ENCODE assay signal across 8 cellular contexts in genomic region chr2:238202326-238203103, GRCh38. TPM values are rescaled to one million over a fixed set of nuclear protein-coding genes. Genes with fewer than 3 reads are reported as not detected.
DNase-seq lines count a peak whose midpoint lies in the region; ATAC-seq and TF ChIP-seq lines count a peak whose summit lies in the region.

No MANE protein-coding gene starts in this region.

- H3K4me1 ChIP-seq in cardiac muscle cell (ENCODE audit: low read depth), result peaks cover 8% of the 10 kb centered on the region
- H3K4me1 ChIP-seq in OCI-LY3 (ENCODE audit: low read length), result peaks cover 18% of the 10 kb centered on the region

- peaks cover 47% of the 10 kb centered on the region for H3K4me1 Mint-ChIP-seq in chondrocyte (ENCODE audit: low read depth)
- peaks cover 24% of the 10 kb centered on the region for H3K4me1 Mint-ChIP-seq in mesothelial cell of epicardium

- H3K27me3 ChIP-seq in cardiac muscle cell, result peaks cover 1% of the 10 kb centered on the region
- no peaks in the 10 kb centered on the region for H3K27me3 ChIP-seq in OCI-LY3 (ENCODE audit: low read depth, low read length)

- no peak for ATAC-seq in left ventricle myocardium superior

- peak overlapping the region; percentile 85 for H3K9ac ChIP-seq in OCI-LY3 (ENCODE audit: low read length)

- H3K36me3 ChIP-seq in cardiac muscle cell (no peaks in the 10 kb centered on the region), OCI-LY3 (replicated peaks; ENCODE audit: low read depth, low read length) (no peaks in the 10 kb centered on the region)

- peaks cover 30% of the 10 kb centered on the region for H4K20me1 ChIP-seq in OCI-LY3 (ENCODE audit: insufficient read depth, low read length)

- H3K4me3 ChIP-seq in cardiac muscle cell (peak overlapping the region; percentile 99), OCI-LY3 (ENCODE audit: low read length) (peak overlapping the region; percentile 97)

- H3K27ac ChIP-seq in cardiac muscle cell, result peak overlapping the region; percentile 97
- peak overlapping the region; percentile 40; the same call in 1 of the 2 replicates for H3K27ac ChIP-seq in OCI-LY3 (ENCODE audit: low read length)

- intact Hi-C loops in left ventricle myocardium superior (cut with micrococcal nuclease), result no loop called here

- H3K27ac Mint-ChIP-seq in chondrocyte (ENCODE audit: unreplicated experiment) (peak overlapping the region; percentile 91), mesothelial cell of epicardium (peak overlapping the region; percentile 87)

- H3K9me3 ChIP-seq in cardiac muscle cell (ENCODE audit: low read depth), result no peaks in the 10 kb centered on the region
- no peaks in the 10 kb centered on the region for H3K9me3 ChIP-seq in OCI-LY3 (ENCODE audit: insufficient read depth, low read length)

- DNase-seq in cardiac muscle cell (ENCODE audit: low read depth in 1 of 2, low spot score in 1 of 2) (peak; percentile 6 to 27), left ventricle myocardium superior (no peak), chondrocyte (ENCODE audit: low spot score) (no peak), mesothelial cell of epicardium (ENCODE audit: low spot score in 2 of 2, unreplicated experiment in 2 of 2) (no peak), SW 1271 (lab: John Stamatoyannopoulos, UW) (no peak), NCI-H2227 treated with DMSO at 0.1 percent for 48 hours (lab: John Stamatoyannopoulos, UW) (no peak), NCI-H446 (lab: John Stamatoyannopoulos, UW) (no peak)

- no peak overlapping the region for H2AFZ ChIP-seq in OCI-LY3 (ENCODE audit: low read depth, low read length)

- H3K79me2 ChIP-seq in OCI-LY3 (ENCODE audit: low read length), result peaks cover 63% of the 10 kb centered on the region

- TF ChIP-seq CTCF in cardiac muscle cell (IDR thresholded peaks at IDR 0.05; ENCODE audit: low read depth, low read length) (no peak), OCI-LY3 (IDR thresholded peaks at IDR 0.05; ENCODE audit: low read depth, low read length) (no peak), chondrocyte (IDR thresholded peaks at IDR 0.05) (no peak), mesothelial cell of epicardium (IDR thresholded peaks at IDR 0.05; ENCODE audit: unreplicated experiment) (no peak)

- no peaks in the 10 kb centered on the region for H3K27me3 Mint-ChIP-seq in chondrocyte (ENCODE audit: low read depth)
- H3K27me3 Mint-ChIP-seq in mesothelial cell of epicardium (ENCODE audit: low read depth), result no peaks in the 10 kb centered on the region

- H3K36me3 Mint-ChIP-seq in chondrocyte (ENCODE audit: low read depth) (no peaks in the 10 kb centered on the region), mesothelial cell of epicardium (no peaks in the 10 kb centered on the region)

- H3K9me3 Mint-ChIP-seq in chondrocyte (ENCODE audit: low read depth), result no peaks in the 10 kb centered on the region
- H3K9me3 Mint-ChIP-seq in mesothelial cell of epicardium, result peaks cover 5% of the 10 kb centered on the region

- H3K4me2 ChIP-seq in OCI-LY3 (ENCODE audit: low read length), result peak overlapping the region; percentile 99

- H3K4me3 Mint-ChIP-seq in chondrocyte (ENCODE audit: unreplicated experiment) (peak overlapping the region; percentile 90), mesothelial cell of epicardium (peak overlapping the region; percentile 83)

RNA-seq across cellular contexts. Expression of gene ILKAP, which starts 1.0 kb away (rescaled TPM):
- 25.7 and 28.2 TPM in 2 replicates for total RNA-seq in cardiac muscle cell
- 61.0 and 81.9 TPM in 2 replicates for polyA plus RNA-seq in cardiac muscle cell
- total RNA-seq in left ventricle myocardium superior, result 26.7 TPM
- total RNA-seq in chondrocyte, result 24.9 to 36.7 TPM (median 29.7 TPM) in 3 replicates
- total RNA-seq in mesothelial cell of epicardium, result 48.6 to 54.0 TPM (median 50.8 TPM) in 3 replicates

RNA-seq across cellular contexts. Expression of gene HES6, which starts 37.3 kb away (rescaled TPM):
- total RNA-seq in cardiac muscle cell (8.8 and 11.9 TPM in 2 replicates), left ventricle myocardium superior (2.7 TPM), chondrocyte (16.2 to 33.3 TPM (median 16.5 TPM) in 3 replicates), mesothelial cell of epicardium (4.2 to 5.1 TPM (median 4.3 TPM) in 3 replicates)
- polyA plus RNA-seq in cardiac muscle cell, result 6.6 and 11.2 TPM in 2 replicates

RNA-seq across cellular contexts. Expression of gene ERFE, which starts 43.7 kb away (rescaled TPM):
- 1.5 TPM in 1 of 2 replicates, not detected in the other for total RNA-seq in cardiac muscle cell
- 0.60 and 2.0 TPM in 2 replicates for polyA plus RNA-seq in cardiac muscle cell
- not detected for total RNA-seq in left ventricle myocardium superior
- 1.8 to 10.3 TPM (median 9.4 TPM) in 3 replicates for total RNA-seq in chondrocyte
- 0.50 to 0.85 TPM (median 0.66 TPM) in 3 replicates for total RNA-seq in mesothelial cell of epicardium

Comparison
In these comparisons a context has a peak if more than half of its experiments do, and no peak if none do; other contexts are left out.
1. DNase-seq: peak in cardiac muscle cell (2 of 2); none in left ventricle myocardium superior (single experiment), chondrocyte (single experiment), mesothelial cell of epicardium (0 of 2), SW 1271 (0 of 2), NCI-H2227 treated with DMSO at 0.1 percent for 48 hours (single experiment) and NCI-H446 (0 of 2).